ENCODE assay signal across 27 cellular contexts in the genomic region with DNA sequence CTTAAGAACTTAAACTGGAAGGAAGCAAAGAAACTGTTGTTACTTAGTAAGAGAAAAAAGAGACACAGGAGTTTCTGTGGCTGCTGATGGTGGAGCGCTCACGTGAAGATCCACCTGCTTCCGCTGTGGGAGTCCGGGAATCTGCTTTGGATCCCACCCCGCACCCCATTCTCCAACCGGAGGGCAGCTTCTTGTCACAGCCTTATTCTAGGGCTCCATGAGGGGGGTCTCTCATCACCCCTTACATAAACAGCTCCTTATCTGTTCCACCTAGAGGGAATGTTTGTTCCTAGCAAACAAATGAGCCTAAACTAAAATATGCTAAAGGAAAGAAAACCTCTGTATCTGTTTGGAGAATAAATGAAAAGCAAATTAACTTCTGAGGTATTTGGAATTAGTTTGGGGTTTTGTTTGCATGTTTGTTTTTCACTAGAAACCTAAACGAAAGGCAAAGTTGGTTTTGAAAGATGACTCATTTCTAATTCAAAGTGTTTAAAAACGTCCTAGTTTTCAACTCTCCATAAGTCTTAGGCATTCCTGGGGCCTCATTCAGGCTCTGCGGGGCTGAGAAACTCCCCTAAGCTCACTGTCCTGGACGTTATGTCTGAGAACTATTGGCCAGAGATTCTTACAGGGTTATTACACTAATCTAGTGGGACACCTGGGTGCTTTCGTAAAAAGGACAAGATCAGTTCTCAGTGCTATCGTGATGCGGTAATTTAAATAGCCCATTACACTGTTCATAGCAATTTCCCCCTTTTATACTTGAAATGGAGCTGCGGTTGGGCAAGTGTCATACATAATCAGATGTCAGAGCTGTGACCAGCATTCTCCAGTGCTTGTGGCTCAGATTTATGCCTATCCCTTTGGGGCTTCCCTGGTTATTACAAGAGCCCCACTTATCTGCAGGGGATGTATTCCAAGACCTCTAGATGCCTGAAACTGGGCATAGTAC.
DNase-seq lines count a peak whose midpoint lies in the region; ATAC-seq, FAIRE-seq and TF ChIP-seq lines count a peak whose summit lies in the region.
"Had no signal": no experiment of that assay in that cellular context is flagged by ENCODE, and none has a peak within 500 bp of the region (broad histone marks: within the 10 kb centered on the region; RNA-seq: fewer than 3 reads in every experiment).

No MANE protein-coding gene starts in this region.

- H3K36me3 ChIP-seq in K562 (ENCODE audit: control insufficient read depth, insufficient read depth, low read length), result no peaks in the 10 kb centered on the region
- H3K36me3 ChIP-seq in body of pancreas (replicated peaks in 1 of 2; ENCODE audit: insufficient read depth in 1 of 2, low read depth in 2 of 2), result no peaks in the 10 kb centered on the region
- H3K36me3 ChIP-seq: ascending aorta, BE2C, gastroesophageal sphincter, Peyer's patch, tibial artery had no signal

- no peak overlapping the region for H3K4me3 Mint-ChIP-seq in progenitor cell of endocrine pancreas (ENCODE audit: low read depth)
- H3K4me3 Mint-ChIP-seq: activated CD4-positive, alpha-beta T cell treated with anti-CD3 and anti-CD28 coated beads for 36 hours; activated naive CD4-positive, alpha-beta T cell treated with anti-CD3 and anti-CD28 coated beads, Interleukin-2, amount 10 ng/mL, durations not matched to agents 7 days and 5 days; stimulated activated naive CD8-positive, alpha-beta T cell treated with anti-CD3 and anti-CD28 coated beads, Interleukin-15, amount 100 ng/mL, for 72 hours had no signal

- H3K9ac ChIP-seq in K562 (ENCODE audit: insufficient read depth in 1 of 2, low read depth in 2 of 2, low read length in 2 of 2), result no peak overlapping the region
- H3K9ac ChIP-seq: GM23248 had no signal

- CTCF ChIA-PET in K562 (lab: Yijun Ruan, JAX; ENCODE audit: low intra/inter-chr PET ratio), result no interaction called here

- no peaks in the 10 kb centered on the region for H3K9me1 ChIP-seq in K562 (ENCODE audit: control insufficient read depth, insufficient read depth, low read length)

- WGBS in K562 (ENCODE audit: insufficient coverage, low coverage, missing lambda C conversion rate), result 5% methylated on average over 14 of the region's 14 CpGs
- 27 to 28% methylated on average over 14 of the region's 14 CpGs for WGBS in body of pancreas, 2 donors

- intact Hi-C loops in K562 (cut with micrococcal nuclease), result no loop called here
- intact Hi-C loops in body of pancreas (cut with DNase I), result no loop called here

- DNase-seq in MV-4-11 (lab: John Stamatoyannopoulos, UW), result peak; percentile 69
- no peak for DNase-seq in K562 (ENCODE audit: extremely low read depth in 1 of 4, low spot score in 3 of 4)
- DNase-seq in progenitor cell of endocrine pancreas (ENCODE audit: low spot score, unreplicated experiment), result no peak
- DNase-seq in body of pancreas, result no peak
- no peak for DNase-seq in NCI-H446 treated with DMSO at 0.1 percent for 48 hours (lab: John Stamatoyannopoulos, UW)
- DNase-seq in NCI-H510A (lab: John Stamatoyannopoulos, UW), result no peak
- DNase-seq: activated CD4-positive, alpha-beta T cell treated with anti-CD3 and anti-CD28 coated beads for 36 hours; activated naive CD4-positive, alpha-beta T cell treated with anti-CD3 and anti-CD28 coated beads, Interleukin-2, amount 10 ng/mL, durations not matched to agents 7 days and 5 days; BE2C; DMS79 treated with DMSO at 0.1 percent for 48 hours; GM23248; KBM-7; kidney; NCI-H2029; NCI-H226; NCI-H82; Peyer's patch; stimulated activated CD4-positive, alpha-beta T cell treated with anti-CD3 and anti-CD28 coated beads, Interleukin-12 subunit alpha, Interleukin-12 subunit beta, amount 100 ng/mL, for 4 hours; stimulated activated naive CD8-positive, alpha-beta T cell treated with anti-CD3 and anti-CD28 coated beads, Interleukin-15, amount 100 ng/mL, for 72 hours; tibial artery had no signal

- H3K27me3 ChIP-seq in K562 (ENCODE audit: control insufficient read depth in 2 of 2, insufficient read depth in 2 of 2, low read length in 2 of 2) (peaks cover 35 to 65% of the 10 kb centered on the region in 2 experiments), body of pancreas (no peaks in the 10 kb centered on the region)
- H3K27me3 ChIP-seq: ascending aorta, BE2C, Peyer's patch had no signal

- peaks cover 3% of the 10 kb centered on the region for H3K9me3 Mint-ChIP-seq in progenitor cell of endocrine pancreas (ENCODE audit: low read depth)
- H3K9me3 Mint-ChIP-seq: activated naive CD4-positive, alpha-beta T cell treated with anti-CD3 and anti-CD28 coated beads, Interleukin-2, amount 10 ng/mL, durations not matched to agents 7 days and 5 days; stimulated activated naive CD8-positive, alpha-beta T cell treated with anti-CD3 and anti-CD28 coated beads, Interleukin-15, amount 100 ng/mL, for 72 hours had no signal

- no peak overlapping the region for H3K4me3 ChIP-seq in K562
- no peak overlapping the region for H3K4me3 ChIP-seq in body of pancreas
- H3K4me3 ChIP-seq: A549, ascending aorta, gastroesophageal sphincter, GM23248, lung, Peyer's patch, tibial artery had no signal

- TF ChIP-seq RAD21 in K562 (CRISPR knock-in tag; conservative IDR thresholded peaks at IDR 0.05 in 1 of 2, IDR thresholded peaks at IDR 0.05 in 1 of 2), result no peak

- no peak overlapping the region for H3K4me2 ChIP-seq in K562 (ENCODE audit: insufficient read depth, low read length)
- H3K4me2 ChIP-seq: A549 had no signal

- no peaks in the 10 kb centered on the region for H3K4me1 ChIP-seq in K562 (replicated peaks in 1 of 2; ENCODE audit: control insufficient read depth in 2 of 2, insufficient read depth in 2 of 2, low read length in 2 of 2)
- peaks cover 13% of the 10 kb centered on the region for H3K4me1 ChIP-seq in body of pancreas
- H3K4me1 ChIP-seq: A549, ascending aorta, BE2C, gastroesophageal sphincter, Peyer's patch, tibial artery had no signal

- no peak for TF ChIP-seq CTCF in K562 (IDR thresholded peaks at IDR 0.05 in 2 of 3, conservative IDR thresholded peaks at IDR 0.05 in 1 of 3; ENCODE audit: insufficient read depth in 2 of 3, low read depth in 1 of 3, low read length in 3 of 3)
- TF ChIP-seq CTCF in progenitor cell of endocrine pancreas (IDR thresholded peaks at IDR 0.05; ENCODE audit: unreplicated experiment), result no peak
- TF ChIP-seq CTCF in body of pancreas (IDR thresholded peaks at IDR 0.05), result no peak

- peak overlapping the region; percentile 79 for H3K27ac Mint-ChIP-seq in progenitor cell of endocrine pancreas
- H3K27ac Mint-ChIP-seq: activated CD4-positive, alpha-beta T cell treated with anti-CD3 and anti-CD28 coated beads for 36 hours; activated naive CD4-positive, alpha-beta T cell treated with anti-CD3 and anti-CD28 coated beads, Interleukin-2, amount 10 ng/mL, durations not matched to agents 7 days and 5 days had no signal

- H2AFZ ChIP-seq in K562 (ENCODE audit: low read depth, low read length), result no peak overlapping the region
- H2AFZ ChIP-seq: GM23248 had no signal

- no peak for FAIRE-seq in K562 (lab: Jason Lieb, UNC)
- FAIRE-seq: A549, GM12892, kidney had no signal

- peaks cover 82% of the 10 kb centered on the region for H3K27me3 Mint-ChIP-seq in progenitor cell of endocrine pancreas

- TF ChIP-seq EP300 in K562 (IDR thresholded peaks at IDR 0.05; ENCODE audit: low read length), result no peak

- no peaks in the 10 kb centered on the region for H3K79me2 ChIP-seq in K562 (ENCODE audit: control insufficient read depth, insufficient read depth, low read length)

- POLR2A ChIA-PET in K562 (lab: Yijun Ruan, JAX), result interaction anchor here (0.5 to 1.1 kb wide), 2 partner anchors 8 to 10 kb away, joined by 3 read pairs; no protein-coding TSS in a partner anchor

- no peak for TF ChIP-seq POLR2A in K562 (conservative IDR thresholded peaks at IDR 0.05)
- TF ChIP-seq POLR2A in body of pancreas (IDR thresholded peaks at IDR 0.05), result no peak

- H3K36me3 Mint-ChIP-seq in progenitor cell of endocrine pancreas (ENCODE audit: insufficient read depth), result peaks cover 2% of the 10 kb centered on the region
- H3K36me3 Mint-ChIP-seq: activated naive CD4-positive, alpha-beta T cell treated with anti-CD3 and anti-CD28 coated beads, Interleukin-2, amount 10 ng/mL, durations not matched to agents 7 days and 5 days had no signal

- H3K4me1 Mint-ChIP-seq in progenitor cell of endocrine pancreas (ENCODE audit: low read depth), result peaks cover 17% of the 10 kb centered on the region
- H3K4me1 Mint-ChIP-seq: activated CD4-positive, alpha-beta T cell treated with anti-CD3 and anti-CD28 coated beads for 36 hours; activated naive CD4-positive, alpha-beta T cell treated with anti-CD3 and anti-CD28 coated beads, Interleukin-2, amount 10 ng/mL, durations not matched to agents 7 days and 5 days; stimulated activated naive CD8-positive, alpha-beta T cell treated with anti-CD3 and anti-CD28 coated beads, Interleukin-15, amount 100 ng/mL, for 72 hours had no signal

- ATAC-seq in GM19395 (IDR thresholded peaks at IDR 0.05; ENCODE audit: unreplicated experiment) (peak; percentile 54), K562 (peak; percentile 20; the same call in 2 of the 3 replicates), body of pancreas (no peak), GM21723 (IDR thresholded peaks at IDR 0.05; ENCODE audit: unreplicated experiment) (no peak)
- ATAC-seq: A549; activated CD4-positive, alpha-beta T cell treated with anti-CD3 and anti-CD28 coated beads for 36 hours; gastroesophageal sphincter; stimulated activated naive CD8-positive, alpha-beta T cell treated with anti-CD3 and anti-CD28 coated beads, Interleukin-15, amount 100 ng/mL, for 72 hours had no signal

- H3K27ac ChIP-seq in K562 (ENCODE audit: extremely low read depth, low read depth, low read length), result no peak overlapping the region
- H3K27ac ChIP-seq in body of pancreas, result no peak overlapping the region
- H3K27ac ChIP-seq: A549, ascending aorta, gastroesophageal sphincter, GM23248, Peyer's patch, tibial artery had no signal

- in situ Hi-C loops in K562 (cut with MboI), result no loop called here

- H3K9me3 ChIP-seq in K562 (replicated peaks; ENCODE audit: control insufficient read depth, insufficient read depth, low read depth, low read length), result no peaks in the 10 kb centered on the region
- H3K9me3 ChIP-seq in body of pancreas, result no peaks in the 10 kb centered on the region
- H3K9me3 ChIP-seq: A549, ascending aorta, BE2C, gastroesophageal sphincter, Peyer's patch, tibial artery had no signal

- no TSS peak for BruUV-seq in K562 (replicated peaks; lab: Mats Ljungman, UMichigan)

- no peaks in the 10 kb centered on the region for H4K20me1 ChIP-seq in K562 (replicated peaks; ENCODE audit: control insufficient read depth, insufficient read depth, low read length)

TF ChIP-seq in K562, 482 proteins besides CTCF, POLR2A, EP300 and RAD21 (continues in another document):
- TF ChIP-seq GABPA (tag; conservative IDR thresholded peaks at IDR 0.05; ENCODE audit: low read depth), result no peak
- TF ChIP-seq ZNF707 (CRISPR knock-in tag; conservative IDR thresholded peaks at IDR 0.05), result no peak
- TF ChIP-seq KLF10 (CRISPR knock-in tag; IDR thresholded peaks at IDR 0.05), result no peak
- no peak for TF ChIP-seq CBX5 (IDR thresholded peaks at IDR 0.05; ENCODE audit: borderline replicate concordance, low read depth)
- no peak for TF ChIP-seq XRCC4 (IDR thresholded peaks at IDR 0.05; ENCODE audit: extremely low read depth, insufficient read depth, insufficient read length)
- no peak for TF ChIP-seq MECOM (CRISPR knock-in tag; IDR thresholded peaks at IDR 0.05)
- no peak for TF ChIP-seq ZNF124 (CRISPR knock-in tag; IDR thresholded peaks at IDR 0.05)
- TF ChIP-seq SRSF3 (IDR thresholded peaks at IDR 0.05; ENCODE audit: insufficient read depth, low read length), result no peak

Comparison
In these comparisons a context has a peak if more than half of its experiments do, and no peak if none do; other contexts are left out.
1. ATAC-seq: peak in GM19395 (single experiment) and K562 (single experiment); none in body of pancreas (single experiment) and GM21723 (single experiment).